In the genomic region with DNA sequence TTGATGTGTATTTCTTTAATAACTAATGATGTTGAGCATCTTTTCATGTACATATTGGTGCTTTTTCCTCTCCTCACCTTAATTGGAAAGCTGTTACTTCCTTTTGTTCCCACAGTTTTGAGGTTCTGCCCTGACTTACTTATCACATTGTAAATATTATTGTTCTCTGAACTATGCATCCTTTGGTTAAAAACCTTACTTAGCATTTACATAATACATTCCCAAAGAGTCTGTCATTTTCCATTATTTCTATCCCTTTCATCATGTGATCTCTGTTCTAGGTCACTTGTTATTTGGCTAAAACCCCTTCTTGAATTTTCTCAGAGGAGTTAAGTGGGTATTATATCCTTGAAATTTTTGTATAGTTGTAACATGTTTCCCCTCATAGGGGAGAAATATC, we compare ENCODE assay signal across 27 cellular contexts. TPM values are rescaled to one million over a fixed set of nuclear protein-coding genes. Genes with fewer than 3 reads are reported as not detected.
A peak's percentile ranks its signal among the peaks of the same experiment; 100 is the strongest.
DNase-seq lines count a peak whose midpoint lies in the region; ATAC-seq, FAIRE-seq and TF ChIP-seq lines count a peak whose summit lies in the region.
"Had no signal": no experiment of that assay in that cellular context is flagged by ENCODE, and none has a peak within 500 bp of the region (broad histone marks: within the 10 kb centered on the region; RNA-seq: fewer than 3 reads in every experiment).

No MANE protein-coding gene starts in this region.

- POLR2A ChIA-PET in AG04449 (lab: Yijun Ruan, JAX), result interaction anchor here (0.8 kb wide), 1 partner anchor 9 kb away, joined by 3 read pairs; no protein-coding TSS in a partner anchor

- FAIRE-seq in bronchial epithelial cell (lab: Jason Lieb, UNC) (no peak), frontal cortex (lab: Jason Lieb, UNC) (no peak)
- FAIRE-seq: A204.1, G401.6, GM12878, kidney had no signal

- CTCF ChIA-PET in AG04449 (lab: Yijun Ruan, JAX), result interaction anchor here (1.1 kb wide), 2 partner anchors 9 to 64 kb away, joined by 3 to 4 read pairs; no protein-coding TSS in a partner anchor

- H3K27me3 ChIP-seq in bronchial epithelial cell (ENCODE audit: control insufficient read depth, insufficient read depth, low read length), result no peaks in the 10 kb centered on the region
- H3K27me3 ChIP-seq: hepatocyte, SJCRH30 had no signal

- H3K4me1 Mint-ChIP-seq in HFFc6 (ENCODE audit: low read depth), result peaks cover 16% of the 10 kb centered on the region

- no peaks in the 10 kb centered on the region for H3K9me3 Mint-ChIP-seq in HFFc6
- H3K9me3 Mint-ChIP-seq: dendritic cell treated with granulocyte-macrophage colony-stimulating factor and Interleukin-4, amounts not matched to agents 40 ng/mL and 50 ng/mL, for 4 days; IgD-negative memory B cell had no signal

- no peak for ATAC-seq in GM21423 (IDR thresholded peaks at IDR 0.05; ENCODE audit: unreplicated experiment)
- ATAC-seq: GM12878; stimulated activated naive CD8-positive, alpha-beta T cell treated with anti-CD3 and anti-CD28 coated beads, Interleukin-15, amount 100 ng/mL, for 72 hours had no signal

- H3K4me3 ChIP-seq in AG04449 (ENCODE audit: low read depth, low read length), result no peak overlapping the region
- H3K4me3 ChIP-seq in bronchial epithelial cell (ENCODE audit: low read depth, low read length), result no peak overlapping the region
- H3K4me3 ChIP-seq: GM12878, hepatocyte, SJCRH30 had no signal

- H3K27me3 Mint-ChIP-seq in HFFc6 (ENCODE audit: insufficient read depth), result no peaks in the 10 kb centered on the region
- H3K27me3 Mint-ChIP-seq: dendritic cell treated with granulocyte-macrophage colony-stimulating factor and Interleukin-4, amounts not matched to agents 40 ng/mL and 50 ng/mL, for 4 days; IgD-negative memory B cell; stimulated activated naive CD8-positive, alpha-beta T cell treated with anti-CD3 and anti-CD28 coated beads, Interleukin-15, amount 100 ng/mL, for 72 hours had no signal

- H3K36me3 ChIP-seq in bronchial epithelial cell (ENCODE audit: control insufficient read depth, insufficient read depth, low read length), result no peaks in the 10 kb centered on the region
- H3K36me3 ChIP-seq: SJCRH30 had no signal

- no peak for TF ChIP-seq CTCF in AG04449 (IDR thresholded peaks at IDR 0.05; ENCODE audit: insufficient read depth, low read length, missing control alignments)
- TF ChIP-seq CTCF in HFFc6 (IDR thresholded peaks at IDR 0.05), result no peak
- TF ChIP-seq CTCF in bronchial epithelial cell (IDR thresholded peaks at IDR 0.05; ENCODE audit: insufficient read depth, low read length, severe bottlenecking), result no peak

- H3K4me3 Mint-ChIP-seq in HFFc6, result no peak overlapping the region
- H3K4me3 Mint-ChIP-seq: dendritic cell treated with granulocyte-macrophage colony-stimulating factor and Interleukin-4, amounts not matched to agents 40 ng/mL and 50 ng/mL, for 4 days; IgD-negative memory B cell; stimulated activated naive CD8-positive, alpha-beta T cell treated with anti-CD3 and anti-CD28 coated beads, Interleukin-15, amount 100 ng/mL, for 72 hours had no signal

- peak; percentile 45 for DNase-seq in AG04449 (ENCODE audit: low read depth, low spot score)
- DNase-seq in HFFc6, result peak; percentile 3
- peak; percentile 36 for DNase-seq in bronchial epithelial cell (ENCODE audit: low read depth)
- DNase-seq in kidney glomerular epithelial cell (lab: John Stamatoyannopoulos, UW), result peak; percentile 28
- no peak for DNase-seq in frontal cortex (ENCODE audit: low spot score in 2 of 2)
- DNase-seq in NCI-H2171 (lab: John Stamatoyannopoulos, UW), result no peak
- DNase-seq in COLO829 (ENCODE audit: low spot score), result no peak
- DNase-seq: activated CD4-positive, alpha-beta T cell treated with anti-CD3 and anti-CD28 coated beads for 1 hour; activated effector memory CD4-positive, alpha-beta T cell treated with anti-CD3 and anti-CD28 coated beads, Interleukin-2, amount 50 U/mL, for 16 hours; aorta; COR-L47; kidney; NCI-H2029; NCI-H524; SJCRH30; stimulated activated naive CD8-positive, alpha-beta T cell treated with anti-CD3 and anti-CD28 coated beads, Interleukin-15, amount 100 ng/mL, for 72 hours; T1000 had no signal

- H3K27ac Mint-ChIP-seq in HFFc6, result no peak overlapping the region
- H3K27ac Mint-ChIP-seq: dendritic cell treated with granulocyte-macrophage colony-stimulating factor and Interleukin-4, amounts not matched to agents 40 ng/mL and 50 ng/mL, for 4 days; IgD-negative memory B cell; stimulated activated naive CD8-positive, alpha-beta T cell treated with anti-CD3 and anti-CD28 coated beads, Interleukin-15, amount 100 ng/mL, for 72 hours had no signal

- no peaks in the 10 kb centered on the region for H3K36me3 Mint-ChIP-seq in HFFc6 (ENCODE audit: low read depth)

RNA-seq across cellular contexts. Expression of a gene that starts 33.0 kb away (rescaled TPM):
- total RNA-seq in HFFc6 (2021; fragmentation: NEBNext Ultra II Directional; extraction: Animal tissue kit (Norgen Biotek cat#: 25700)), result 10 to 100 TPM in 1 of 6 experiments, 1 to 10 TPM in 5; 6.5 to 10.7 (median 8.3) TPM
- 24.5 and 28.8 TPM in 2 replicates for total RNA-seq in bronchial epithelial cell
- 26.5 TPM for total RNA-seq in frontal cortex

RNA-seq across cellular contexts. Expression of a gene that starts 38.3 kb away (rescaled TPM):
- total RNA-seq in HFFc6 (2021; fragmentation: NEBNext Ultra II Directional; extraction: Animal tissue kit (Norgen Biotek cat#: 25700)), result 100 to 1,000 TPM; 183 to 226 (median 200) TPM
- total RNA-seq in bronchial epithelial cell (168 and 187 TPM in 2 replicates), frontal cortex (81.9 TPM)

RNA-seq across cellular contexts. Expression of a gene that starts 38.5 kb away (rescaled TPM):
- not detected for total RNA-seq in HFFc6 (2021; fragmentation: NEBNext Ultra II Directional; extraction: Animal tissue kit (Norgen Biotek cat#: 25700))
- not detected in 2 replicates for total RNA-seq in bronchial epithelial cell
- total RNA-seq in frontal cortex, result under 0.01 TPM
- total RNA-seq: aorta, epithelial cell of proximal tubule, hepatocyte, kidney, mesenteric fat pad, urinary bladder had no signal

Comparison
In these comparisons a context has a peak if more than half of its experiments do, and no peak if none do; other contexts are left out.
1. DNase-seq: peak in AG04449 (single experiment), HFFc6 (single experiment), bronchial epithelial cell (single experiment) and kidney glomerular epithelial cell (single experiment); none in frontal cortex (0 of 2), NCI-H2171 (single experiment) and COLO829 (single experiment).